1 cellular context compared by ENCODE assay signal in genomic region chr5:111512406-111513174, GRCh38.
TF ChIP-seq lines count a peak whose summit lies in the region.

STARD4 (minus strand) TSS chr5:111512535; CDS start chr5:111507433, 5,102 bp downstream.

TF ChIP-seq in K562, 482 proteins besides CTCF, POLR2A, EP300 and RAD21 (continued from another document and continues in another):
- TF ChIP-seq CEBPB (tag; IDR thresholded peaks at IDR 0.05) (peak; percentile 72), HBP1 (CRISPR knock-in tag; IDR thresholded peaks at IDR 0.05) (0 out of 2 replicates have a peak, but pooled peaks have one; percentile 79), POLR2H (tag; IDR thresholded peaks at IDR 0.05; ENCODE audit: low read depth) (peak; percentile 86), AFF4 (CRISPR knock-in tag; IDR thresholded peaks at IDR 0.05) (0 out of 2 replicates have a peak, but pooled peaks have one; percentile 54), UBTF (IDR thresholded peaks at IDR 0.05; ENCODE audit: borderline replicate concordance in 1 of 2, low read depth in 2 of 2, low read length in 2 of 2) (0 out of 4 replicates have a peak, but pooled peaks of 1 of the 2 experiments have one; percentile 16), KAT7 (CRISPR knock-in tag; IDR thresholded peaks at IDR 0.05; ENCODE audit: borderline replicate concordance) (peak; percentile 93; the same call in 1 of the 2 replicates), CCNT2 (IDR thresholded peaks at IDR 0.05; ENCODE audit: borderline replicate concordance, extremely low read depth, insufficient read length, low read depth, low read length) (peak; percentile 88), KLF10 (CRISPR knock-in tag; IDR thresholded peaks at IDR 0.05) (no peak), MNT (conservative IDR thresholded peaks at IDR 0.05) (peak; percentile 96 to 97), NFATC3 (IDR thresholded peaks at IDR 0.05) (0 out of 2 replicates have a peak, but pooled peaks have one; percentile 24), ZBTB5 (IDR thresholded peaks at IDR 0.05) (peak; percentile 94), CREBBP (IDR thresholded peaks at IDR 0.05; ENCODE audit: low read depth, low read length) (no peak), MYC (IDR thresholded peaks at IDR 0.05; ENCODE audit: low read depth, low read length) (peak; percentile 72), MYC (CRISPR knock-in tag; IDR thresholded peaks at IDR 0.05; ENCODE audit: borderline replicate concordance, low read depth) (no peak), BRD9 (IDR thresholded peaks at IDR 0.05; ENCODE audit: low read depth, partially characterized antibody) (peak; percentile 90), SAP30 (IDR thresholded peaks at IDR 0.05; ENCODE audit: borderline replicate concordance, insufficient read depth, low read depth, low read length, poor library complexity, severe bottlenecking) (peak; percentile 63), HMG20A (CRISPR knock-in tag; conservative IDR thresholded peaks at IDR 0.05) (no peak), PATZ1 (CRISPR knock-in tag; IDR thresholded peaks at IDR 0.05; ENCODE audit: borderline replicate concordance) (no peak), TAF9B (IDR thresholded peaks at IDR 0.05; ENCODE audit: partially characterized antibody) (peak; percentile 78), MAZ (CRISPR knock-in tag; conservative IDR thresholded peaks at IDR 0.05 in 1 of 2, IDR thresholded peaks at IDR 0.05 in 1 of 2) (peak; percentile 88 to 99), EHMT2 (IDR thresholded peaks at IDR 0.05) (no peak), SRF (CRISPR knock-in tag; IDR thresholded peaks at IDR 0.05) (peak in 1 of 2 experiments; percentile 74; a peak in 2 of 4 replicates), SP1 (CRISPR knock-in tag; IDR thresholded peaks at IDR 0.05) (peak; percentile 81), MAX (CRISPR knock-in tag; IDR thresholded peaks at IDR 0.05) (peak; percentile 12; the same call in 1 of the 2 replicates), ARID2 (IDR thresholded peaks at IDR 0.05) (peak; percentile 62), NEUROD1 (IDR thresholded peaks at IDR 0.05; ENCODE audit: borderline replicate concordance, low read depth, low read length, partially characterized antibody) (peak; percentile 71), TBL1XR1 (IDR thresholded peaks at IDR 0.05; ENCODE audit: low read length in 2 of 2) (0 out of 4 replicates have a peak, but pooled peaks of 1 of the 2 experiments have one; percentile 14), PML (IDR thresholded peaks at IDR 0.05; ENCODE audit: low read length) (peak; percentile 82), EGR1 (conservative IDR thresholded peaks at IDR 0.05) (peak; percentile 96), ELK1 (CRISPR knock-in tag; IDR thresholded peaks at IDR 0.05) (no peak), CTBP1 (IDR thresholded peaks at IDR 0.05; ENCODE audit: borderline replicate concordance) (peak; percentile 69), FOXO4 (CRISPR knock-in tag; IDR thresholded peaks at IDR 0.05) (no peak), NCOA1 (IDR thresholded peaks at IDR 0.05; ENCODE audit: low read depth) (no peak), CREB1 (IDR thresholded peaks at IDR 0.05) (peak; percentile 70), CREB1 (CRISPR knock-in tag; IDR thresholded peaks at IDR 0.05) (peak; percentile 79; the same call in 1 of the 2 replicates), BHLHE40 (IDR thresholded peaks at IDR 0.05; ENCODE audit: low read length) (peak; percentile 29; the same call in 1 of the 2 replicates), ERF (CRISPR knock-in tag; IDR thresholded peaks at IDR 0.05) (no peak), KDM1A (IDR thresholded peaks at IDR 0.05) (peak; percentile 67 to 68; a peak in 3 of 4 replicates), PREB (CRISPR knock-in tag; IDR thresholded peaks at IDR 0.05) (peak; percentile 89; the same call in 1 of the 2 replicates), CBX3 (IDR thresholded peaks at IDR 0.05; ENCODE audit: borderline replicate concordance in 1 of 2, low read length in 2 of 2) (peak in 1 of 2 experiments; percentile 23; a peak in 1 of 3 replicates), SP2 (IDR thresholded peaks at IDR 0.05; ENCODE audit: extremely low read depth, low read depth, low read length, poor library complexity, severe bottlenecking) (peak; percentile 39), SMARCA5 (IDR thresholded peaks at IDR 0.05) (0 out of 2 replicates have a peak, but pooled peaks have one; percentile 82), ESRRA (IDR thresholded peaks at IDR 0.05; ENCODE audit: borderline replicate concordance, low read depth) (no peak), RB1 (IDR thresholded peaks at IDR 0.05; ENCODE audit: low read depth) (peak; percentile 52), ZNF766 (CRISPR knock-in tag; conservative IDR thresholded peaks at IDR 0.05) (0 out of 2 replicates have a peak, but pooled peaks have one; percentile 12), ZBTB7A (IDR thresholded peaks at IDR 0.05; ENCODE audit: borderline replicate concordance, control insufficient read depth, low read depth, low read length) (peak; percentile 91)
